ENCODE assay signal across 1 cellular context in the genomic region with DNA sequence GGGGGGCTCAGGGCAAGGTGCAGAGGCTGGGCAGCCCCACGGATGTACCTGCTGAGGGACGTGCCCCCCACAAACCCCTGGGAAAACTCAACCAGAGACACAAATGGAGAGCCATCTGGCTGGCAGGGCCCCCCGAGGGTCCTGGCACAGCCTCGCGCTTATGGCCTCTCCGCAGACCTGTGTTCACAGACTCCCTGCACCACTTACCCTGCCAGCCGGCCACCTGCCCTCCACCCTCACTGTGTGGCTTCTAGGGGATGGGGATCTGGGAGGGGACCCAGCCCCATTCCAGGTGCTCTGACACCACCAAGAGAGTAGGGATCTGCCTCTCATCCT.
TF ChIP-seq lines count a peak whose summit lies in the region.

No MANE protein-coding gene starts in this region.

TF ChIP-seq in SK-N-SH, 30 proteins besides CTCF, POLR2A, EP300 and RAD21 (continued from another document):
- TF ChIP-seq REST (IDR thresholded peaks at IDR 0.05; ENCODE audit: low read depth, low read length) = no peak
- no peak for TF ChIP-seq RFX5 (IDR thresholded peaks at IDR 0.05; ENCODE audit: low read length)
- no peak for TF ChIP-seq SMC3 (IDR thresholded peaks at IDR 0.05; ENCODE audit: low read depth, low read length)
- TF ChIP-seq FOSL2 (IDR thresholded peaks at IDR 0.05; ENCODE audit: borderline replicate concordance, low read depth) = no peak
- TF ChIP-seq TAF1 (IDR thresholded peaks at IDR 0.05; ENCODE audit: borderline replicate concordance, low read depth, low read length) = no peak
- no peak for TF ChIP-seq POLR2AphosphoS5 (IDR thresholded peaks at IDR 0.05; ENCODE audit: low read depth, low read length)
- TF ChIP-seq EZH2phosphoT487 (IDR thresholded peaks at IDR 0.05; ENCODE audit: borderline replicate concordance, low read depth) = no peak
- no peak for TF ChIP-seq FOXM1 (IDR thresholded peaks at IDR 0.05; ENCODE audit: low read depth)
- TF ChIP-seq YY1 (IDR thresholded peaks at IDR 0.05; ENCODE audit: low read depth) = no peak
